In genomic region chr1:181136738-181137122, GRCh38 we compare ENCODE assay signal across 12 cellular contexts. TPM values are rescaled to one million over a fixed set of nuclear protein-coding genes. Genes with fewer than 3 reads are reported as not detected.
A peak's percentile ranks its signal among the peaks of the same experiment; 100 is the strongest.
DNase-seq lines count a peak whose midpoint lies in the region; ATAC-seq, FAIRE-seq and TF ChIP-seq lines count a peak whose summit lies in the region.
"Had no signal": no experiment of that assay in that cellular context is flagged by ENCODE, and none has a peak within 500 bp of the region (broad histone marks: within the 10 kb centered on the region; RNA-seq: fewer than 3 reads in every experiment).

No MANE protein-coding gene starts in this region.

- H3K9ac ChIP-seq in H9 (ENCODE audit: extremely low read depth, insufficient read length, low read length) (no peak overlapping the region), astrocyte (ENCODE audit: low read length) (peak overlapping the region; percentile 79)
- H3K9ac ChIP-seq: parathyroid adenoma had no signal

- CTCF ChIA-PET in naive thymus-derived CD4-positive, alpha-beta T cell (lab: Charles Lee): interaction anchor here (1.2 kb wide), 1 partner anchor 51 kb away, joined by 4 read pairs; no protein-coding TSS in a partner anchor

- H3K4me1 Mint-ChIP-seq in H9 (peaks cover 19 to 44% of the 10 kb centered on the region in 2 experiments), astrocyte (ENCODE audit: low read depth, unreplicated experiment) (peaks cover 40% of the 10 kb centered on the region), natural killer cell (peaks cover 49 to 62% of the 10 kb centered on the region in 2 donors)
- H3K4me1 Mint-ChIP-seq in naive thymus-derived CD4-positive, alpha-beta T cell: peaks cover 22 to 83% (median 39%) of the 10 kb centered on the region in 7 donors

- H3K9me3 Mint-ChIP-seq in H9 (peaks cover 0 to 2% of the 10 kb centered on the region in 2 experiments; a peak in 1 of 5 replicates), astrocyte (ENCODE audit: unreplicated experiment) (peaks cover 2% of the 10 kb centered on the region), natural killer cell (no peaks in the 10 kb centered on the region)
- no peaks in the 10 kb centered on the region for H3K9me3 Mint-ChIP-seq in naive thymus-derived CD4-positive, alpha-beta T cell
- H3K9me3 Mint-ChIP-seq: activated naive CD4-positive, alpha-beta T cell treated with anti-CD3 and anti-CD28 coated beads, Interleukin-2, amount 50 U/mL, for 72 hours; GM23338 had no signal

- peak in 2 of 3 donors; percentile 39 to 62 for ATAC-seq in natural killer cell
- ATAC-seq in naive thymus-derived CD4-positive, alpha-beta T cell: no peak
- ATAC-seq in HG03342 (IDR thresholded peaks at IDR 0.05; ENCODE audit: unreplicated experiment): no peak
- ATAC-seq: activated naive CD4-positive, alpha-beta T cell treated with anti-CD3 and anti-CD28 coated beads, Interleukin-2, amount 50 U/mL, for 72 hours; GM23338 had no signal

- TF ChIP-seq CTCF in H9 (conservative IDR thresholded peaks at IDR 0.05): no peak
- TF ChIP-seq CTCF in astrocyte (IDR thresholded peaks at IDR 0.05; ENCODE audit: insufficient read depth, low read depth, low read length): no peak
- no peak for TF ChIP-seq CTCF in natural killer cell (IDR thresholded peaks at IDR 0.05)

- no peak overlapping the region for H3K23ac ChIP-seq in H9 (ENCODE audit: insufficient read length, low read depth, low read length)

- peak overlapping the region; percentile 92; the same call in 1 of the 2 replicates for H3K27ac ChIP-seq in ACC112 (ENCODE audit: low read depth, low read length)
- no peak overlapping the region for H3K27ac ChIP-seq in H9 (ENCODE audit: insufficient read length, low read depth, low read length)
- H3K27ac ChIP-seq in astrocyte (ENCODE audit: low read depth, low read length): peak overlapping the region; percentile 95
- no peak overlapping the region for H3K27ac ChIP-seq in naive thymus-derived CD4-positive, alpha-beta T cell (ENCODE audit: low read depth, low read length)
- H3K27ac ChIP-seq: parathyroid adenoma had no signal

- no peak overlapping the region for H2BK15ac ChIP-seq in H9 (ENCODE audit: low read depth, low read length)

- peaks cover 52% of the 10 kb centered on the region for H3K4me1 ChIP-seq in ACC112 (ENCODE audit: control insufficient read depth, insufficient read depth, low read length, unreplicated experiment)
- peaks cover 3% of the 10 kb centered on the region; the same call in 1 of the 2 replicates for H3K4me1 ChIP-seq in H9 (ENCODE audit: insufficient read depth, low read length)
- peaks cover 45% of the 10 kb centered on the region for H3K4me1 ChIP-seq in astrocyte (ENCODE audit: insufficient read depth, low read length)
- H3K4me1 ChIP-seq in naive thymus-derived CD4-positive, alpha-beta T cell (ENCODE audit: control insufficient read depth in 2 of 2, insufficient read depth in 2 of 2, low read length in 2 of 2): peaks cover 14% of the 10 kb centered on the region in 2 donors

- no peak overlapping the region for H2BK5ac ChIP-seq in H9 (ENCODE audit: insufficient read length, low read length)

- H3K4me2 ChIP-seq in H9 (ENCODE audit: insufficient read depth, insufficient read length, low read length) (no peak overlapping the region), astrocyte (ENCODE audit: low read length) (peak overlapping the region; percentile 82)
- H3K4me2 ChIP-seq: GM23338 had no signal

- H3K36me3 Mint-ChIP-seq in H9 (ENCODE audit: insufficient read depth in 1 of 3, low read depth in 3 of 3) (no peaks in the 10 kb centered on the region), astrocyte (ENCODE audit: low read depth, unreplicated experiment) (peaks cover 1% of the 10 kb centered on the region), natural killer cell (no peaks in the 10 kb centered on the region)
- H3K36me3 Mint-ChIP-seq in naive thymus-derived CD4-positive, alpha-beta T cell: peaks cover 0 to 4% (median 0%) of the 10 kb centered on the region in 5 donors
- H3K36me3 Mint-ChIP-seq: activated naive CD4-positive, alpha-beta T cell treated with anti-CD3 and anti-CD28 coated beads, Interleukin-2, amount 50 U/mL, for 72 hours had no signal

- H3K4me3 ChIP-seq in ACC112 (ENCODE audit: low read depth, low read length): no peak overlapping the region
- H3K4me3 ChIP-seq in astrocyte (ENCODE audit: insufficient read depth, low read depth, low read length): no peak overlapping the region
- H3K4me3 ChIP-seq in naive thymus-derived CD4-positive, alpha-beta T cell (ENCODE audit: low read length): no peak overlapping the region
- H3K4me3 ChIP-seq: GM23338 had no signal

- H3K23me2 ChIP-seq in H9 (ENCODE audit: insufficient read length, low read depth, low read length, poor library complexity, severe bottlenecking): no peaks in the 10 kb centered on the region

- WGBS in H9 (ENCODE audit: extremely low coverage, insufficient read length, low lambda C conversion rate): no CpG with 5 or more reads among the region's 8 CpGs

- no peak overlapping the region for H4K91ac ChIP-seq in H9 (ENCODE audit: insufficient read length, low read depth, low read length)

- no peak overlapping the region for H3K4ac ChIP-seq in H9 (ENCODE audit: low read depth, low read length)

- no peak overlapping the region for H4K5ac ChIP-seq in H9 (ENCODE audit: insufficient read length, low read depth, low read length)

- H3K9me3 ChIP-seq in H9 (ENCODE audit: control insufficient read depth, low read depth, low read length) (no peaks in the 10 kb centered on the region), astrocyte (ENCODE audit: insufficient read depth, low read depth, low read length) (no peaks in the 10 kb centered on the region)
- H3K9me3 ChIP-seq in naive thymus-derived CD4-positive, alpha-beta T cell (ENCODE audit: control insufficient read depth in 2 of 3, low read length in 3 of 3): no peaks in the 10 kb centered on the region

- H2AK5ac ChIP-seq in H9 (ENCODE audit: insufficient read length, low read length): no peak overlapping the region

- H4K8ac ChIP-seq in H9 (replicated peaks; ENCODE audit: insufficient read length, low read depth, low read length): no peak overlapping the region

- peak overlapping the region; percentile 22 for H3K18ac ChIP-seq in H9 (ENCODE audit: insufficient read length, low read depth, low read length)

- peaks cover 16% of the 10 kb centered on the region for H3K27me3 Mint-ChIP-seq in H9 (ENCODE audit: low read depth)
- H3K27me3 Mint-ChIP-seq in astrocyte (ENCODE audit: low read depth, unreplicated experiment): no peaks in the 10 kb centered on the region
- H3K27me3 Mint-ChIP-seq in natural killer cell (ENCODE audit: low read depth in 2 of 2): no peaks in the 10 kb centered on the region
- no peaks in the 10 kb centered on the region for H3K27me3 Mint-ChIP-seq in naive thymus-derived CD4-positive, alpha-beta T cell

- intact Hi-C loops in natural killer cell (cut with micrococcal nuclease): no loop called here
- intact Hi-C loops in naive thymus-derived CD4-positive, alpha-beta T cell (cut with micrococcal nuclease): no loop called here

- H2BK20ac ChIP-seq in H9 (ENCODE audit: low read depth, low read length, poor library complexity, severe bottlenecking): no peak overlapping the region

- no peak overlapping the region for H3K56ac ChIP-seq in H9 (ENCODE audit: insufficient read length, low read depth, low read length)

- H2AFZ ChIP-seq in ACC112 (ENCODE audit: low read length, unreplicated experiment): no peak overlapping the region
- no peak overlapping the region for H2AFZ ChIP-seq in H9 (ENCODE audit: low read length)
- no peak overlapping the region for H2AFZ ChIP-seq in astrocyte (ENCODE audit: low read depth, low read length)
- H2AFZ ChIP-seq: GM23338, parathyroid adenoma had no signal

- H3K79me1 ChIP-seq in H9 (ENCODE audit: insufficient read depth, low read depth, low read length, poor library complexity, severe bottlenecking): no peaks in the 10 kb centered on the region

- H3K4me3 Mint-ChIP-seq in H9 (no peak overlapping the region; a peak in 1 of 5 replicates), astrocyte (ENCODE audit: unreplicated experiment) (no peak overlapping the region), natural killer cell (no peak overlapping the region)
- peak overlapping the region in 1 of 10 donors; percentile 11 for H3K4me3 Mint-ChIP-seq in naive thymus-derived CD4-positive, alpha-beta T cell
- H3K4me3 Mint-ChIP-seq: GM23338 had no signal

- H3K36me3 ChIP-seq in ACC112 (ENCODE audit: insufficient read depth, low read length) (no peaks in the 10 kb centered on the region), astrocyte (ENCODE audit: insufficient read depth, low read length) (no peaks in the 10 kb centered on the region)
- H3K36me3 ChIP-seq in naive thymus-derived CD4-positive, alpha-beta T cell (ENCODE audit: control insufficient read depth in 2 of 3, insufficient read depth in 3 of 3, low read length in 3 of 3): no peaks in the 10 kb centered on the region

- DNase-seq in H9 (no peak), astrocyte (ENCODE audit: low read depth) (no peak), natural killer cell (no peak), NAMALWA (ENCODE audit: low spot score) (no peak)
- no peak for DNase-seq in naive thymus-derived CD4-positive, alpha-beta T cell
- DNase-seq in stimulated activated naive CD4-positive, alpha-beta T cell treated with Interleukin-2 at 50 U/mL for 16 hours (lab: John Stamatoyannopoulos, UW): no peak

- no peak overlapping the region for H2BK12ac ChIP-seq in H9 (ENCODE audit: insufficient read length, low read depth, low read length)

- FAIRE-seq in astrocyte (lab: Jason Lieb, UNC): no peak
- FAIRE-seq: colon had no signal

- no peaks in the 10 kb centered on the region for H4K20me1 ChIP-seq in H9 (ENCODE audit: control insufficient read depth, insufficient read depth, insufficient read length)
- H4K20me1 ChIP-seq in astrocyte (ENCODE audit: insufficient read depth, low read length): no peaks in the 10 kb centered on the region

- POLR2A ChIA-PET in naive thymus-derived CD4-positive, alpha-beta T cell (lab: Charles Lee): interaction anchor here (0.9 to 2.3 kb wide), 3 partner anchors 24 to 49 kb away, joined by 3 to 9 read pairs (median 3); partner anchors contain the start of gene IER5

- no peaks in the 10 kb centered on the region for H3K79me2 ChIP-seq in ACC112 (ENCODE audit: control insufficient read depth, insufficient read depth, low read length, unreplicated experiment)
- H3K79me2 ChIP-seq in H9 (ENCODE audit: insufficient read depth, low read length): no peaks in the 10 kb centered on the region
- no peaks in the 10 kb centered on the region for H3K79me2 ChIP-seq in astrocyte (ENCODE audit: insufficient read depth, low read length)
- H3K79me2 ChIP-seq: parathyroid adenoma had no signal

- H3T11ph ChIP-seq in H9 (ENCODE audit: low read length): no peak overlapping the region

- no peak overlapping the region for H2BK120ac ChIP-seq in H9 (ENCODE audit: low read depth, low read length, poor library complexity, severe bottlenecking)

- H3K27me3 ChIP-seq in ACC112 (ENCODE audit: insufficient read depth, low read length): no peaks in the 10 kb centered on the region
- H3K27me3 ChIP-seq in H9 (ENCODE audit: insufficient read depth, low read length): no peaks in the 10 kb centered on the region
- no peaks in the 10 kb centered on the region for H3K27me3 ChIP-seq in astrocyte (ENCODE audit: insufficient read depth, low read length)
- H3K27me3 ChIP-seq in naive thymus-derived CD4-positive, alpha-beta T cell (ENCODE audit: control insufficient read depth in 2 of 2, insufficient read depth in 2 of 2, low read length in 2 of 2): no peaks in the 10 kb centered on the region

- H3K27ac Mint-ChIP-seq in H9 (0 out of 7 replicates have a peak overlapping the region, but pooled peaks of 1 of the 3 experiments have one; percentile 7), astrocyte (ENCODE audit: unreplicated experiment) (peak overlapping the region; percentile 100), natural killer cell (peak overlapping the region; percentile 1 to 69)
- peak overlapping the region in 2 of 9 donors; percentile 32 to 83 for H3K27ac Mint-ChIP-seq in naive thymus-derived CD4-positive, alpha-beta T cell
- H3K27ac Mint-ChIP-seq: GM23338 had no signal

- no peak overlapping the region for H3K14ac ChIP-seq in H9 (ENCODE audit: insufficient read depth, low read length)

RNA-seq across cellular contexts. Expression of gene IER5, which starts 48.2 kb away (rescaled TPM):
- total RNA-seq in H9 (2021) (6.7 and 7.6 TPM in 2 replicates), astrocyte (23.2 and 28.3 TPM in 2 replicates), natural killer cell (100 to 1,000 TPM; 118 to 164 (median 150) TPM)
- 10 to 100 TPM; 12.7 to 86.9 (median 46.0) TPM for total RNA-seq in naive thymus-derived CD4-positive, alpha-beta T cell
- polyA plus RNA-seq in naive thymus-derived CD4-positive, alpha-beta T cell: 1 to 10 TPM; 2.1 to 2.6 TPM

Comparison
In these comparisons a context has a peak if more than half of its experiments do, and no peak if none do; other contexts are left out.
1. H3K27ac ChIP-seq: peak in ACC112 (single experiment) and astrocyte (single experiment); none in H9 (single experiment) and naive thymus-derived CD4-positive, alpha-beta T cell (single experiment).
2. ATAC-seq: peak in natural killer cell (2 of 3); none in naive thymus-derived CD4-positive, alpha-beta T cell (single experiment) and HG03342 (single experiment).